ENCODE assay signal across 8 cellular contexts in the genomic region with DNA sequence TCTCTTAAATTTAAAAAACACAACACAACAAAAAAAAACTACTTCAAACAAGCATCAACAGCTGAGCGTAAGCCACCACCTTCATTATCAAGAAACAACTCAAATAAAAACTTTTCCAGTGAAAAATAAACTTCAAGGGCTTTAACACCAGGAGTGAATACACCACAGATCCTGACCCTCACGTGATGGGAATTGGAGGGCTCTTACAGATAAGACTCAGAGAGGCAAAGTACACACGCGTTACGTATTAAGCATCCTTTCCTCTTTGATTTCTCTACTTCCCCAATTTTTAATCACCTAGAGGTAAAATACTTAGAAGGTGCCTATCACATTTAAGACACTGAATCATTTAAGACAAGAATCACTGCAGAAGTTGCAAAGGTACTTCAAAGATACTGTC. TPM values are rescaled to one million over a fixed set of nuclear protein-coding genes. Genes with fewer than 3 reads are reported as not detected.
DNase-seq lines count a peak whose midpoint lies in the region; ATAC-seq and TF ChIP-seq lines count a peak whose summit lies in the region.

No MANE protein-coding gene starts in this region.

- H2BK15ac ChIP-seq in neuronal stem cell (ENCODE audit: low read length): no peak overlapping the region

- H3K23ac ChIP-seq in neuronal stem cell (ENCODE audit: low read depth, low read length, poor library complexity): no peak overlapping the region

- H3K14ac ChIP-seq in neuronal stem cell (ENCODE audit: low read length): no peak overlapping the region

- TSS peak; percentile 79 for BruUV-seq in PC-9 (replicated peaks; lab: Mats Ljungman, UMichigan)

- intact Hi-C loops in CD4-positive, alpha-beta T cell (cut with DNase I, micrococcal nuclease): no loop called here
- intact Hi-C loops in PC-9 (cut with micrococcal nuclease; ENCODE audit: unreplicated experiment): no loop called here

- H3F3A ChIP-seq in PC-9 (ENCODE audit: insufficient read depth, low read depth): peaks cover 25% of the 10 kb centered on the region

- H3K4me1 ChIP-seq in PC-9 (replicated peaks; ENCODE audit: insufficient read depth) (peaks cover 47% of the 10 kb centered on the region), neuronal stem cell (ENCODE audit: control insufficient read depth in 2 of 2, insufficient read depth in 1 of 2, low read depth in 1 of 2, low read length in 2 of 2) (peaks cover 2% of the 10 kb centered on the region in 2 donors)

- H3K4me2 ChIP-seq in PC-9 (peak overlapping the region; percentile 83), neuronal stem cell (ENCODE audit: insufficient read depth, low read length, poor library complexity, severe bottlenecking) (no peak overlapping the region)

- H3K9ac ChIP-seq in neuronal stem cell (ENCODE audit: low read depth, low read length, poor library complexity): no peak overlapping the region

- H2BK5ac ChIP-seq in neuronal stem cell (ENCODE audit: low read length): no peak overlapping the region

- POLR2A ChIA-PET in CD4-positive, alpha-beta T cell (lab: Charles Lee): no interaction called here
- POLR2A ChIA-PET in PC-9 (lab: Charles Lee; ENCODE audit: unreplicated experiment): interaction anchor here (0.6 to 1.3 kb wide), 3 partner anchors 38 to 566 kb away, joined by 4 to 11 read pairs (median 6); no protein-coding TSS in a partner anchor

- H4K91ac ChIP-seq in neuronal stem cell (ENCODE audit: low read depth, low read length, poor library complexity): no peak overlapping the region

- peaks cover 18% of the 10 kb centered on the region for H3K4me1 Mint-ChIP-seq in CD4-positive, alpha-beta T cell (ENCODE audit: low read depth)

- peaks cover 28% of the 10 kb centered on the region for H3K27me3 ChIP-seq in CD4-positive, alpha-beta T cell (ENCODE audit: control insufficient read depth, insufficient read depth, low read length)
- no peaks in the 10 kb centered on the region for H3K27me3 ChIP-seq in PC-9 (ENCODE audit: insufficient read depth, low read depth)
- H3K27me3 ChIP-seq in neuronal stem cell (ENCODE audit: control insufficient read depth in 3 of 3, insufficient read depth in 3 of 3, low read depth in 1 of 3, low read length in 3 of 3): no peaks in the 10 kb centered on the region

- no peak overlapping the region for H3K27ac Mint-ChIP-seq in CD4-positive, alpha-beta T cell

- no peak overlapping the region for H3K18ac ChIP-seq in neuronal stem cell (ENCODE audit: low read length)

- ATAC-seq in CD4-positive, alpha-beta T cell (ENCODE audit: poor library complexity): no peak

- H3K4me3 Mint-ChIP-seq in CD4-positive, alpha-beta T cell: peak overlapping the region; percentile 50

- no peak for DNase-seq in CD4-positive, alpha-beta T cell
- DNase-seq in PC-9 (no peak), epithelial cell of prostate (ENCODE audit: low read depth, low spot score) (no peak), neuronal stem cell (ENCODE audit: low spot score) (no peak), NCI-H2171 (lab: John Stamatoyannopoulos, UW) (no peak), NCI-H146 (lab: John Stamatoyannopoulos, UW) (no peak), NCI-H1436 (lab: John Stamatoyannopoulos, UW) (no peak), medulla oblongata (ENCODE audit: extremely low spot score) (no peak)

- H3K4me3 ChIP-seq in PC-9: peak overlapping the region; percentile 94
- H3K4me3 ChIP-seq in neuronal stem cell (ENCODE audit: low read length in 2 of 2): peak overlapping the region in 1 of 2 donors; percentile 56

- H3K27ac ChIP-seq in CD4-positive, alpha-beta T cell (ENCODE audit: low read depth, low read length): no peak overlapping the region
- H3K27ac ChIP-seq in PC-9 (peak overlapping the region; percentile 81), epithelial cell of prostate (peak overlapping the region; percentile 90), neuronal stem cell (replicated peaks; ENCODE audit: low read length) (peak overlapping the region; percentile 26)

- H3K9me2 ChIP-seq in PC-9 (ENCODE audit: insufficient read depth): no peaks in the 10 kb centered on the region

- H2AK5ac ChIP-seq in neuronal stem cell (ENCODE audit: low read depth, low read length): no peak overlapping the region

- peaks cover 74% of the 10 kb centered on the region for H3K27me3 Mint-ChIP-seq in CD4-positive, alpha-beta T cell

- H3K4ac ChIP-seq in neuronal stem cell (ENCODE audit: low read length): no peak overlapping the region

- no peaks in the 10 kb centered on the region for H3K9me3 ChIP-seq in CD4-positive, alpha-beta T cell (ENCODE audit: control insufficient read depth, low read length)
- H3K9me3 ChIP-seq in PC-9 (ENCODE audit: insufficient read depth, low read depth) (no peaks in the 10 kb centered on the region), neuronal stem cell (replicated peaks in 1 of 2; ENCODE audit: control insufficient read depth in 2 of 2, insufficient read depth in 1 of 2, low read depth in 1 of 2, low read length in 2 of 2) (no peaks in the 10 kb centered on the region)

- no peak overlapping the region for H2BK12ac ChIP-seq in neuronal stem cell (ENCODE audit: low read length)

- TF ChIP-seq CTCF in CD4-positive, alpha-beta T cell (IDR thresholded peaks at IDR 0.05): no peak
- TF ChIP-seq CTCF in PC-9 (conservative IDR thresholded peaks at IDR 0.05): no peak

- H3K36me3 Mint-ChIP-seq in CD4-positive, alpha-beta T cell (ENCODE audit: low read depth): no peaks in the 10 kb centered on the region

- no CpG with 5 or more reads among the region's 5 CpGs for WGBS in neuronal stem cell (ENCODE audit: extremely low coverage in 2 of 2, insufficient read length in 2 of 2, insufficient replicate concordance in 1 of 2), 2 donors

- H3K36me3 ChIP-seq in PC-9 (ENCODE audit: low read depth) (peaks cover 7% of the 10 kb centered on the region; the same call in 1 of the 2 replicates), neuronal stem cell (replicated peaks in 1 of 2; ENCODE audit: control insufficient read depth in 2 of 2, insufficient read depth in 2 of 2, low read length in 2 of 2) (no peaks in the 10 kb centered on the region)

- peaks cover 42% of the 10 kb centered on the region for H3K79me2 ChIP-seq in PC-9 (ENCODE audit: low read depth)

- H3K79me1 ChIP-seq in neuronal stem cell (ENCODE audit: low read depth, low read length): no peaks in the 10 kb centered on the region

- no peak overlapping the region for H2BK120ac ChIP-seq in neuronal stem cell (ENCODE audit: low read depth, low read length)

- no peak overlapping the region for H4K8ac ChIP-seq in neuronal stem cell (ENCODE audit: low read depth, low read length)

- CTCF ChIA-PET in CD4-positive, alpha-beta T cell (lab: Charles Lee): no interaction called here
- CTCF ChIA-PET in PC-9 (lab: Charles Lee): no interaction called here

- H2AFZ ChIP-seq in PC-9 (peak overlapping the region; percentile 76), neuronal stem cell (ENCODE audit: low read length) (peak overlapping the region; percentile 93)

- no peaks in the 10 kb centered on the region for H4K20me1 ChIP-seq in PC-9 (ENCODE audit: insufficient read depth)

- no peaks in the 10 kb centered on the region for H3K9me3 Mint-ChIP-seq in CD4-positive, alpha-beta T cell

RNA-seq across cellular contexts. Expression of a gene that starts 0.6 kb away (rescaled TPM):
- not detected for total RNA-seq in CD4-positive, alpha-beta T cell
- 13.9 and 19.6 TPM in 2 replicates for total RNA-seq in PC-9 (2021)
- polyA plus RNA-seq in neuronal stem cell (2013, experiment 1 of 2): 1.4 TPM
- 1.4 TPM for polyA plus RNA-seq in neuronal stem cell (2013, experiment 2 of 2)

Comparison
In these comparisons a context has a peak if more than half of its experiments do, and no peak if none do; other contexts are left out.
1. RNA of a gene that starts 0.6 kb away (total RNA-seq): 13.9 to 19.6 TPM in PC-9; not detected in CD4-positive, alpha-beta T cell; every median in the first group is over 10 times any median in the second.